11 cellular contexts compared by ENCODE assay signal in genomic region chr5:169873642-169874041, GRCh38.
DNase-seq lines count a peak whose midpoint lies in the region; ATAC-seq and TF ChIP-seq lines count a peak whose summit lies in the region.
"Had no signal": no experiment of that assay in that cellular context is flagged by ENCODE, and none has a peak within 500 bp of the region (broad histone marks: within the 10 kb centered on the region; RNA-seq: fewer than 3 reads in every experiment).

No MANE protein-coding gene starts in this region.

- no peak overlapping the region for H4K8ac ChIP-seq in neuronal stem cell (ENCODE audit: low read depth, low read length)

- no peaks in the 10 kb centered on the region for H3K27me3 Mint-ChIP-seq in activated T-cell treated with anti-CD3 and anti-CD28 coated beads, Interleukin-2, amount 50 U/mL, for 24 hours

- no peak overlapping the region for H3K27ac Mint-ChIP-seq in activated T-cell treated with anti-CD3 and anti-CD28 coated beads, Interleukin-2, amount 50 U/mL, for 24 hours

- no peak overlapping the region for H4K91ac ChIP-seq in neuronal stem cell (ENCODE audit: low read depth, low read length, poor library complexity)

- intact Hi-C loops in A673 (cut with micrococcal nuclease; ENCODE audit: unreplicated experiment) = no loop called here

- no peak overlapping the region for H3K9ac ChIP-seq in NT2/D1 (ENCODE audit: insufficient read length, low read depth)
- H3K9ac ChIP-seq in neuronal stem cell (ENCODE audit: low read depth, low read length, poor library complexity) = no peak overlapping the region

- H3K27me3 ChIP-seq in A673 (replicated peaks; ENCODE audit: insufficient read depth, low read depth, low read length, poor library complexity) = no peaks in the 10 kb centered on the region
- no peaks in the 10 kb centered on the region for H3K27me3 ChIP-seq in NT2/D1 (ENCODE audit: insufficient read depth, insufficient read length)
- no peaks in the 10 kb centered on the region for H3K27me3 ChIP-seq in neuronal stem cell (ENCODE audit: control insufficient read depth in 3 of 3, insufficient read depth in 3 of 3, low read depth in 1 of 3, low read length in 3 of 3)

- H2BK120ac ChIP-seq in neuronal stem cell (ENCODE audit: low read depth, low read length) = no peak overlapping the region

- no peak overlapping the region for H3K23ac ChIP-seq in neuronal stem cell (ENCODE audit: low read depth, low read length, poor library complexity)

- no peaks in the 10 kb centered on the region for H3K79me1 ChIP-seq in neuronal stem cell (ENCODE audit: low read depth, low read length)

- no peak overlapping the region for H2AFZ ChIP-seq in neuronal stem cell (ENCODE audit: low read length)

- no peak for TF ChIP-seq CTCF in A673 (conservative IDR thresholded peaks at IDR 0.05; ENCODE audit: low read depth, low read length)
- TF ChIP-seq CTCF in fibroblast of villous mesenchyme (IDR thresholded peaks at IDR 0.05; ENCODE audit: insufficient read depth, low read depth, low read length) = no peak

- H2BK5ac ChIP-seq in neuronal stem cell (ENCODE audit: low read length) = no peak overlapping the region

- peak overlapping the region; percentile 40 for H3K18ac ChIP-seq in neuronal stem cell (ENCODE audit: low read length)

- no peaks in the 10 kb centered on the region for H3K9me3 Mint-ChIP-seq in activated T-cell treated with anti-CD3 and anti-CD28 coated beads, Interleukin-2, amount 50 U/mL, for 24 hours

- H3K9me3 ChIP-seq in A673 (ENCODE audit: low read depth, low read length, poor library complexity, severe bottlenecking) = no peaks in the 10 kb centered on the region
- no peaks in the 10 kb centered on the region for H3K9me3 ChIP-seq in NT2/D1 (ENCODE audit: insufficient read depth, low read length)
- no peaks in the 10 kb centered on the region for H3K9me3 ChIP-seq in neuronal stem cell (replicated peaks in 1 of 2; ENCODE audit: control insufficient read depth in 2 of 2, insufficient read depth in 1 of 2, low read depth in 1 of 2, low read length in 2 of 2)
- H3K9me3 ChIP-seq: thoracic aorta had no signal

- H3K4me1 ChIP-seq in A673 (ENCODE audit: insufficient read depth, low read length, poor library complexity, severe bottlenecking) (no peaks in the 10 kb centered on the region), NT2/D1 (ENCODE audit: insufficient read depth, insufficient read length) (no peaks in the 10 kb centered on the region), neuronal stem cell (ENCODE audit: control insufficient read depth in 2 of 2, insufficient read depth in 1 of 2, low read depth in 1 of 2, low read length in 2 of 2) (peaks cover 2 to 11% of the 10 kb centered on the region in 2 donors)

- H3K4me1 Mint-ChIP-seq in activated T-cell treated with anti-CD3 and anti-CD28 coated beads, Interleukin-2, amount 50 U/mL, for 24 hours (ENCODE audit: low read depth) = peaks cover 15% of the 10 kb centered on the region

- no peak overlapping the region for H2AK5ac ChIP-seq in neuronal stem cell (ENCODE audit: low read depth, low read length)

- WGBS in neuronal stem cell (ENCODE audit: extremely low coverage in 2 of 2, insufficient read length in 2 of 2, insufficient replicate concordance in 1 of 2), 2 donors = no CpG with 5 or more reads among the region's 5 CpGs

- H2BK12ac ChIP-seq in neuronal stem cell (ENCODE audit: low read length) = no peak overlapping the region

- no peak overlapping the region for H3K14ac ChIP-seq in neuronal stem cell (ENCODE audit: low read length)

- BruUV-seq in A673 (replicated peaks; lab: Mats Ljungman, UMichigan) = no TSS peak

- H3K36me3 ChIP-seq in A673 (ENCODE audit: insufficient read depth, low read length, poor library complexity, severe bottlenecking) (peaks cover 3% of the 10 kb centered on the region), NT2/D1 (ENCODE audit: insufficient read depth, insufficient read length, low read length) (no peaks in the 10 kb centered on the region), neuronal stem cell (replicated peaks in 1 of 2; ENCODE audit: control insufficient read depth in 2 of 2, insufficient read depth in 2 of 2, low read length in 2 of 2) (no peaks in the 10 kb centered on the region)
- H3K36me3 ChIP-seq: thoracic aorta had no signal

- no peak for ATAC-seq in HG02642 (IDR thresholded peaks at IDR 0.05; ENCODE audit: poor library complexity, unreplicated experiment)

- H3K4me3 ChIP-seq in A673 (ENCODE audit: low read depth, low read length, poor library complexity, severe bottlenecking) (no peak overlapping the region), NT2/D1 (ENCODE audit: insufficient read length, low read depth) (no peak overlapping the region), fibroblast of villous mesenchyme (ENCODE audit: low read depth, low read length) (no peak overlapping the region), neuronal stem cell (ENCODE audit: low read length in 2 of 2) (no peak overlapping the region)
- H3K4me3 ChIP-seq: thoracic aorta had no signal

- DNase-seq in A673 (ENCODE audit: low spot score) (peak; percentile 4), NT2/D1 (ENCODE audit: low read depth, low spot score) (peak; percentile 5), fibroblast of villous mesenchyme (ENCODE audit: low read depth) (peak; percentile 74), neuronal stem cell (ENCODE audit: low spot score) (no peak), NCI-H2029 treated with DMSO at 0.1 percent for 48 hours (lab: John Stamatoyannopoulos, UW) (no peak)
- DNase-seq in activated T-cell treated with anti-CD3 and anti-CD28 coated beads, Interleukin-2, amount 50 U/mL, for 24 hours = no peak
- DNase-seq in stimulated activated CD4-positive, alpha-beta T cell treated with anti-CD3 and anti-CD28 coated beads, Interleukin-2, amount 100 ng/mL, for 24 hours = no peak
- DNase-seq: activated gamma-delta T cell treated with Interleukin-2 at 50 U/mL for 16 hours, NCI-H1930 had no signal

- POLR2A ChIA-PET in A673 (lab: Charles Lee; ENCODE audit: low non-redundant PET) = no interaction called here

- CTCF ChIA-PET in A673 (lab: Charles Lee) = no interaction called here

- no peak overlapping the region for H2BK15ac ChIP-seq in neuronal stem cell (ENCODE audit: low read length)

- peaks cover 79% of the 10 kb centered on the region for H3K36me3 Mint-ChIP-seq in activated T-cell treated with anti-CD3 and anti-CD28 coated beads, Interleukin-2, amount 50 U/mL, for 24 hours (ENCODE audit: low read depth)

- H3K4me3 Mint-ChIP-seq in activated T-cell treated with anti-CD3 and anti-CD28 coated beads, Interleukin-2, amount 50 U/mL, for 24 hours = no peak overlapping the region

- H3K4me2 ChIP-seq in neuronal stem cell (ENCODE audit: insufficient read depth, low read length, poor library complexity, severe bottlenecking) = no peak overlapping the region

- H3K4ac ChIP-seq in neuronal stem cell (ENCODE audit: low read length) = no peak overlapping the region

- no peak overlapping the region for H3K27ac ChIP-seq in A673 (ENCODE audit: low read depth, low read length, poor library complexity, severe bottlenecking)
- no peak overlapping the region for H3K27ac ChIP-seq in neuronal stem cell (replicated peaks; ENCODE audit: low read length)
- H3K27ac ChIP-seq: thoracic aorta had no signal

Comparison
In these comparisons a context has a peak if more than half of its experiments do, and no peak if none do; other contexts are left out.
1. DNase-seq: peak in A673 (single experiment), NT2/D1 (single experiment) and fibroblast of villous mesenchyme (single experiment); none in neuronal stem cell (single experiment), activated T-cell treated with anti-CD3 and anti-CD28 coated beads, Interleukin-2, amount 50 U/mL, for 24 hours (single experiment), NCI-H2029 treated with DMSO at 0.1 percent for 48 hours (single experiment) and stimulated activated CD4-positive, alpha-beta T cell treated with anti-CD3 and anti-CD28 coated beads, Interleukin-2, amount 100 ng/mL, for 24 hours (0 of 2).